In the genomic region with DNA sequence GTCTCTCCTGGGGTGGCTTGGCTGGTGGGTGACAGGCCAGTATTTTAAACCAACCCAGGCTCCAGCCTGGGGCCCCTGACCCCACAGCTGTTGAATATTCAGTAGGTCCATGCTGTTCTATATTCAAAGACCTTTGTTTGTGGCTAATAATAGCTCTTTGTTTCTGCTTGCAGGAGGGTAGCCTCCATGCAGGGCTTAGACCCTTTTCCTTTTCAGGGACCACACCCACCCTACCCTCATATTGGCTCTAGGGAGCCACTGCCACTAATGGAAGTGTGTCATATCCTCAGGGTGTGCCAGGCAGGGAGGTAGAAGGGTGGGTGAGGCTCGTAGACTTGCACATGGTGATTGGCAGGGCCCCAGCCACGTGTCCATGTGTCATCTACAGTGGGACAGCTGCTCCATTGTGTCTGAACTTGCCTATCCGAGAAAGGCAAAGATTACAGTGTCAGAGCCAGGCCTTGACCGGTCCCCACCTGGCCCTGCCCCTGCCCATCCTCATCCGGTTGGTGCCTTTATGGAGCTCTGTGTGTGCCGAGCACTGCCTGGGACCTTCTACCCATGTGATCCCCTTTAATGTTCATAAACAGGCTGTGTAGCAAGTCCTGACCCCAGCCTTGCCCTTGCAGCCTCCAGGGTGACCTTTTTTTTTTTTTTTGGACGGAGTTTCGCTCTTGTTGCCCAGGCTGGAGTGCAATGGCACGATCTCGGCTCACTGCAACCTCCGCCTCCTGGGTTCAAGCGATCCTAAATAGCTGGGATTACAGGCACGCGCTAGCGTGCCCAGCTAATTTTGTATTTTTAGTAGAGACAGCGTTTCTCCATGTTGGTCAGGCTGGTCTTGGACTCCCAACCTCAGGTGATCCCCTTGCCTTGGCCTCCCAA, we compare ENCODE assay signal across 10 cellular contexts. TPM values are rescaled to one million over a fixed set of nuclear protein-coding genes. Genes with fewer than 3 reads are reported as not detected.
A peak's percentile ranks its signal among the peaks of the same experiment; 100 is the strongest.
DNase-seq lines count a peak whose midpoint lies in the region; ATAC-seq and TF ChIP-seq lines count a peak whose summit lies in the region.
"Had no signal": no experiment of that assay in that cellular context is flagged by ENCODE, and none has a peak within 500 bp of the region (broad histone marks: within the 10 kb centered on the region; RNA-seq: fewer than 3 reads in every experiment).

No MANE protein-coding gene starts in this region.

- intact Hi-C loops in heart right ventricle (cut with DNase I) (no loop called here), testis (cut with DNase I; ENCODE audit: low total_unique reads) (no loop called here)

- H3K9me3 ChIP-seq in heart right ventricle (peaks cover 0 to 13% (median 0%) of the 10 kb centered on the region in 11 donors), skeletal muscle satellite cell (replicated peaks; ENCODE audit: low read length) (no peaks in the 10 kb centered on the region), testis (no peaks in the 10 kb centered on the region)
- H3K9me3 ChIP-seq: HAP-1 had no signal

- H3K27ac ChIP-seq in heart right ventricle (peak overlapping the region in 5 of 10 donors; percentile 6 to 70 (median 46)), testis (no peak overlapping the region)

- POLR2A ChIA-PET in naive thymus-derived CD8-positive, alpha-beta T cell (lab: Charles Lee) = no interaction called here

- H3K4me3 ChIP-seq in heart right ventricle (no peak overlapping the region), skeletal muscle satellite cell (ENCODE audit: low read length) (no peak overlapping the region), testis (no peak overlapping the region)
- H3K4me3 ChIP-seq: HAP-1 had no signal

- H3K9me3 Mint-ChIP-seq in naive thymus-derived CD8-positive, alpha-beta T cell = peaks cover 0 to 6% (median 1%) of the 10 kb centered on the region in 9 donors

- H3K4me3 Mint-ChIP-seq in naive thymus-derived CD8-positive, alpha-beta T cell = no peak overlapping the region
- H3K4me3 Mint-ChIP-seq: activated naive CD8-positive, alpha-beta T cell had no signal

- H3K4me1 Mint-ChIP-seq in naive thymus-derived CD8-positive, alpha-beta T cell = no peaks in the 10 kb centered on the region

- no peak for TF ChIP-seq POLR2A in testis (IDR thresholded peaks at IDR 0.05)

- peak overlapping the region; percentile 38 for H3K9ac ChIP-seq in skeletal muscle satellite cell (ENCODE audit: low read depth, low read length)

- TF ChIP-seq CTCF in heart right ventricle (IDR thresholded peaks at IDR 0.05) (no peak), testis (IDR thresholded peaks at IDR 0.05) (no peak), GM10266 (IDR thresholded peaks at IDR 0.05; ENCODE audit: control insufficient read depth, insufficient read depth, low read depth, missing control alignments) (no peak)

- H3K27me3 Mint-ChIP-seq in naive thymus-derived CD8-positive, alpha-beta T cell = peaks cover 0 to 6% (median 0%) of the 10 kb centered on the region in 5 donors
- H3K27me3 Mint-ChIP-seq: activated naive CD8-positive, alpha-beta T cell had no signal

- no peaks in the 10 kb centered on the region for H3K36me3 Mint-ChIP-seq in naive thymus-derived CD8-positive, alpha-beta T cell
- H3K36me3 Mint-ChIP-seq: activated naive CD8-positive, alpha-beta T cell had no signal

- H3K4me1 ChIP-seq in heart right ventricle = peaks cover 0 to 17% (median 6%) of the 10 kb centered on the region in 9 donors
- peaks cover 41% of the 10 kb centered on the region for H3K4me1 ChIP-seq in skeletal muscle satellite cell (ENCODE audit: control insufficient read depth, insufficient read depth, low read length)
- H3K4me1 ChIP-seq in testis = no peaks in the 10 kb centered on the region
- H3K4me1 ChIP-seq: HAP-1 had no signal

- ATAC-seq in heart right ventricle = peak; percentile 51 to 88 (median 80)
- ATAC-seq in HG02970 (IDR thresholded peaks at IDR 0.05; ENCODE audit: low FRiP score, unreplicated experiment) = no peak
- no peak for ATAC-seq in naive thymus-derived CD8-positive, alpha-beta T cell

- H3K27me3 ChIP-seq in heart right ventricle (no peaks in the 10 kb centered on the region), skeletal muscle satellite cell (ENCODE audit: control insufficient read depth, insufficient read depth, low read length) (no peaks in the 10 kb centered on the region), testis (no peaks in the 10 kb centered on the region)

- DNase-seq in HCEC 1CT (peak; percentile 43), amygdala (lab: John Stamatoyannopoulos, UW) (peak in 55 of 56 donors; percentile 27 to 96 (median 83)), heart right ventricle (peak; percentile 46 to 49), testis (no peak), GM10266 (ENCODE audit: extremely low spot score) (no peak)
- no peak for DNase-seq in naive thymus-derived CD8-positive, alpha-beta T cell

- H3K4me2 ChIP-seq in skeletal muscle satellite cell (ENCODE audit: low read length) = peak overlapping the region; percentile 12

- 80 to 85% methylated on average over 16 of the region's 16 CpGs for WGBS in heart right ventricle, 2 donors
- 79 to 90% methylated on average over 14 to 16 of the region's 16 CpGs for WGBS in testis, 2 donors

- H3K27ac Mint-ChIP-seq in naive thymus-derived CD8-positive, alpha-beta T cell = no peak overlapping the region
- H3K27ac Mint-ChIP-seq: activated naive CD8-positive, alpha-beta T cell had no signal

- peaks cover 0 to 15% (median 0%) of the 10 kb centered on the region in 9 donors for H3K36me3 ChIP-seq in heart right ventricle
- peaks cover 5% of the 10 kb centered on the region for H3K36me3 ChIP-seq in skeletal muscle satellite cell (ENCODE audit: insufficient read depth, low read length)
- no peaks in the 10 kb centered on the region for H3K36me3 ChIP-seq in testis (ENCODE audit: low read depth, missing control alignments)

RNA-seq across cellular contexts. Expression of gene TMC7, which starts 22.1 kb away (rescaled TPM):
- total RNA-seq in heart right ventricle = 1 to 10 TPM in 8 of 10 donors, under 1 TPM in 2; 0.76 to 1.7 (median 1.2) TPM
- polyA plus RNA-seq in heart right ventricle = 1 to 10 TPM in 1 of 2 donors, under 1 TPM in 1; 0.90 to 1.9 TPM
- 0.76 and 1.3 TPM in 2 replicates for total RNA-seq in skeletal muscle satellite cell (2012; rRNA removed)
- 10 to 100 TPM in 1 of 2 donors, 1 to 10 TPM in 1; 9.8 to 14.6 TPM for total RNA-seq in testis
- polyA plus RNA-seq in testis (ENCODE audit: insufficient read depth, low read depth, low replicate concordance) = 33.0 TPM
- total RNA-seq in naive thymus-derived CD8-positive, alpha-beta T cell = not detected
- not detected for polyA plus RNA-seq in naive thymus-derived CD8-positive, alpha-beta T cell

Comparison
In these comparisons a context has a peak if more than half of its experiments do, and no peak if none do; other contexts are left out.
1. DNase-seq: peak in HCEC 1CT (single experiment), amygdala (55 of 56) and heart right ventricle (2 of 2); none in testis (single experiment), naive thymus-derived CD8-positive, alpha-beta T cell (0 of 10) and GM10266 (single experiment).
2. ATAC-seq: peak in heart right ventricle (8 of 8); none in HG02970 (single experiment) and naive thymus-derived CD8-positive, alpha-beta T cell (0 of 2).
3. RNA of gene TMC7, which starts 22.1 kb away (total RNA-seq): 9.8 to 14.6 TPM in testis; 0.76 to 1.7 TPM in heart right ventricle and not detected in naive thymus-derived CD8-positive, alpha-beta T cell; every median in the first group is over 4 times any median in the second.